Comparison of ENCODE assay signal across 1 cellular context in the genomic region with DNA sequence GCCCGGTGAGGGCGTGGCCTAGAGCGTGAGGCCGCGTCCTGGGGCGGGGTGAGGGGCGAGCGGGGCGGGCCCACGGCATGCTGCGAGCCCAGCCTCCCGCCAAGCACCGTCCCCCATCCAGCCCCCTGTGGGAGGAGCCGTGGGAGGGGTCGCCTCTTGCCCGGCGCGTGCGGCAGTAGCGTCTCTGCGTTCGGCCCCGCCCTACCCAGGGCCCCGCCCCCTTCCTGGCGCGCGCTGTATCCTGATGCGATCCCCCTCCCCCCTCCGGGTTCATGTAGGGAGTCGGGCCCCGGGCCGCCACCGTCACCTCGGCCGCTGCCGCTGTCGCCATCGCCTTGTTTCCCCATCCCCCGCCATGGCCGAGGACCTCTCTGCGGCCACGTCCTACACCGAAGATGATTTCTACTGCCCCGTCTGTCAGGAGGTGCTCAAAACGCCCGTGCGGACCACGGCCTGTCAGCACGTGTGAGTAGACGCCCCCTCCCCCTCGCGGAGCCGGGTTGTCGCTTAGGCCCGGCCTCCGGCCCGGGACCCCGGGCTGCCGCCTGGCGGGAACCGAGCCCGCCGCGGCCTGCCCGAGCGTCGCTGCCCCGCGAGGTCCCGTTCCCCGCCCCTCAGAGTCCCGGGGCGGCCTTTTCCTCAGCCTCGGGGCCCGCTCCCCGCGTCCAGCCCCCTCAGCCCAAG.
TF ChIP-seq lines count a peak whose summit lies in the region.

No MANE protein-coding gene starts in this region.

TF ChIP-seq in HepG2, 621 proteins besides CTCF, POLR2A, EP300 and RAD21 (continued from another document and continues in another):
- TF ChIP-seq, protein P1, sequence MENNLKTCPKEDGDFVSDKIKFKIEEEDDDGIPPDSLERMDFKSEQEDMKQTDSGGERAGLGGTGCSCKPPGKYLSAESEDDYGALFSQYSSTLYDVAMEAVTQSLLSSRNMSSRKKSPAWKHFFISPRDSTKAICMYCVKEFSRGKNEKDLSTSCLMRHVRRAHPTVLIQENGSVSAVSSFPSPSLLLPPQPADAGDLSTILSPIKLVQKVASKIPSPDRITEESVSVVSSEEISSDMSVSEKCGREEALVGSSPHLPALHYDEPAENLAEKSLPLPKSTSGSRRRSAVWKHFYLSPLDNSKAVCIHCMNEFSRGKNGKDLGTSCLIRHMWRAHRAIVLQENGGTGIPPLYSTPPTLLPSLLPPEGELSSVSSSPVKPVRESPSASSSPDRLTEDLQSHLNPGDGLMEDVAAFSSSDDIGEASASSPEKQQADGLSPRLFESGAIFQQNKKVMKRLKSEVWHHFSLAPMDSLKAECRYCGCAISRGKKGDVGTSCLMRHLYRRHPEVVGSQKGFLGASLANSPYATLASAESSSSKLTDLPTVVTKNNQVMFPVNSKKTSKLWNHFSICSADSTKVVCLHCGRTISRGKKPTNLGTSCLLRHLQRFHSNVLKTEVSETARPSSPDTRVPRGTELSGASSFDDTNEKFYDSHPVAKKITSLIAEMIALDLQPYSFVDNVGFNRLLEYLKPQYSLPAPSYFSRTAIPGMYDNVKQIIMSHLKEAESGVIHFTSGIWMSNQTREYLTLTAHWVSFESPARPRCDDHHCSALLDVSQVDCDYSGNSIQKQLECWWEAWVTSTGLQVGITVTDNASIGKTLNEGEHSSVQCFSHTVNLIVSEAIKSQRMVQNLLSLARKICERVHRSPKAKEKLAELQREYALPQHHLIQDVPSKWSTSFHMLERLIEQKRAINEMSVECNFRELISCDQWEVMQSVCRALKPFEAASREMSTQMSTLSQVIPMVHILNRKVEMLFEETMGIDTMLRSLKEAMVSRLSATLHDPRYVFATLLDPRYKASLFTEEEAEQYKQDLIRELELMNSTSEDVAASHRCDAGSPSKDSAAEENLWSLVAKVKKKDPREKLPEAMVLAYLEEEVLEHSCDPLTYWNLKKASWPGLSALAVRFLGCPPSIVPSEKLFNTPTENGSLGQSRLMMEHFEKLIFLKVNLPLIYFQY (CRISPR knock-in tag; IDR thresholded peaks at IDR 0.05; ENCODE audit: borderline replicate concordance): no peak
- TF ChIP-seq SAFB2 (CRISPR knock-in tag; IDR thresholded peaks at IDR 0.05; ENCODE audit: borderline replicate concordance, low read depth) (no peak), MED8 (CRISPR knock-in tag; IDR thresholded peaks at IDR 0.05; ENCODE audit: insufficient replicate concordance) (no peak), MEIS2 (CRISPR knock-in tag; IDR thresholded peaks at IDR 0.05) (peak; percentile 12; the same call in 1 of the 2 replicates), MTA3 (CRISPR knock-in tag; IDR thresholded peaks at IDR 0.05) (no peak), ADNP (CRISPR knock-in tag; IDR thresholded peaks at IDR 0.05) (no peak), ZNF274 (CRISPR knock-in tag; IDR thresholded peaks at IDR 0.05) (no peak), DMAP1 (CRISPR knock-in tag; IDR thresholded peaks at IDR 0.05) (no peak), MZF1 (CRISPR knock-in tag; IDR thresholded peaks at IDR 0.05; ENCODE audit: borderline replicate concordance) (no peak), ATM (IDR thresholded peaks at IDR 0.05; ENCODE audit: borderline replicate concordance) (no peak), GATAD2A (CRISPR knock-in tag; IDR thresholded peaks at IDR 0.05) (no peak), FOXK1 (CRISPR knock-in tag; IDR thresholded peaks at IDR 0.05; ENCODE audit: borderline replicate concordance, low read depth) (peak; percentile 22; the same call in 1 of the 2 replicates), ZNF354B (CRISPR knock-in tag; IDR thresholded peaks at IDR 0.05) (no peak), SMARCE1 (IDR thresholded peaks at IDR 0.05; ENCODE audit: borderline replicate concordance) (no peak), XRCC5 (optimal IDR thresholded peaks at IDR 0.05; ENCODE audit: low read length) (no peak), PHF20 (CRISPR knock-in tag; IDR thresholded peaks at IDR 0.05) (no peak), SETDB1 (CRISPR knock-in tag; IDR thresholded peaks at IDR 0.05; ENCODE audit: borderline replicate concordance) (no peak), SMARCC2 (IDR thresholded peaks at IDR 0.05) (no peak), ZNF563 (CRISPR knock-in tag; IDR thresholded peaks at IDR 0.05) (peak; percentile 57; the same call in 1 of the 2 replicates), ZNF484 (CRISPR knock-in tag; IDR thresholded peaks at IDR 0.05; ENCODE audit: borderline replicate concordance, low read depth) (no peak), RFX3 (CRISPR knock-in tag; IDR thresholded peaks at IDR 0.05) (no peak), ZNF761 (CRISPR knock-in tag; conservative IDR thresholded peaks at IDR 0.05) (no peak), TAF1 (CRISPR knock-in tag; IDR thresholded peaks at IDR 0.05) (peak; percentile 68), NFKBIZ (CRISPR knock-in tag; IDR thresholded peaks at IDR 0.05) (no peak), ZSCAN29 (CRISPR knock-in tag; conservative IDR thresholded peaks at IDR 0.05) (no peak), GLI4 (CRISPR knock-in tag; IDR thresholded peaks at IDR 0.05; ENCODE audit: borderline replicate concordance) (0 out of 2 replicates have a peak, but pooled peaks have one; percentile 29), BCL6 (CRISPR knock-in tag; IDR thresholded peaks at IDR 0.05) (no peak), GATAD1 (CRISPR knock-in tag; IDR thresholded peaks at IDR 0.05) (no peak), ZNF550 (CRISPR knock-in tag; IDR thresholded peaks at IDR 0.05; ENCODE audit: borderline replicate concordance) (no peak), MAZ (IDR thresholded peaks at IDR 0.05; ENCODE audit: borderline replicate concordance, low read depth, low read length) (peak; percentile 67), MAZ (CRISPR knock-in tag; IDR thresholded peaks at IDR 0.05; ENCODE audit: low read depth) (peak; percentile 62; the same call in 1 of the 2 replicates)
- TF ChIP-seq, protein P2, sequence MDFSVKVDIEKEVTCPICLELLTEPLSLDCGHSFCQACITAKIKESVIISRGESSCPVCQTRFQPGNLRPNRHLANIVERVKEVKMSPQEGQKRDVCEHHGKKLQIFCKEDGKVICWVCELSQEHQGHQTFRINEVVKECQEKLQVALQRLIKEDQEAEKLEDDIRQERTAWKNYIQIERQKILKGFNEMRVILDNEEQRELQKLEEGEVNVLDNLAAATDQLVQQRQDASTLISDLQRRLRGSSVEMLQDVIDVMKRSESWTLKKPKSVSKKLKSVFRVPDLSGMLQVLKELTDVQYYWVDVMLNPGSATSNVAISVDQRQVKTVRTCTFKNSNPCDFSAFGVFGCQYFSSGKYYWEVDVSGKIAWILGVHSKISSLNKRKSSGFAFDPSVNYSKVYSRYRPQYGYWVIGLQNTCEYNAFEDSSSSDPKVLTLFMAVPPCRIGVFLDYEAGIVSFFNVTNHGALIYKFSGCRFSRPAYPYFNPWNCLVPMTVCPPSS (IDR thresholded peaks at IDR 0.05): no peak
- TF ChIP-seq, protein P3, sequence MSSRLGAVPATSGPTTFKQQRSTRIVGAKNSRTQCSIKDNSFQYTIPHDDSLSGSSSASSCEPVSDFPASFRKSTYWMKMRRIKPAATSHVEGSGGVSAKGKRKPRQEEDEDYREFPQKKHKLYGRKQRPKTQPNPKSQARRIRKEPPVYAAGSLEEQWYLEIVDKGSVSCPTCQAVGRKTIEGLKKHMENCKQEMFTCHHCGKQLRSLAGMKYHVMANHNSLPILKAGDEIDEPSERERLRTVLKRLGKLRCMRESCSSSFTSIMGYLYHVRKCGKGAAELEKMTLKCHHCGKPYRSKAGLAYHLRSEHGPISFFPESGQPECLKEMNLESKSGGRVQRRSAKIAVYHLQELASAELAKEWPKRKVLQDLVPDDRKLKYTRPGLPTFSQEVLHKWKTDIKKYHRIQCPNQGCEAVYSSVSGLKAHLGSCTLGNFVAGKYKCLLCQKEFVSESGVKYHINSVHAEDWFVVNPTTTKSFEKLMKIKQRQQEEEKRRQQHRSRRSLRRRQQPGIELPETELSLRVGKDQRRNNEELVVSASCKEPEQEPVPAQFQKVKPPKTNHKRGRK (CRISPR knock-in tag; IDR thresholded peaks at IDR 0.05): no peak
- TF ChIP-seq, protein P4, sequence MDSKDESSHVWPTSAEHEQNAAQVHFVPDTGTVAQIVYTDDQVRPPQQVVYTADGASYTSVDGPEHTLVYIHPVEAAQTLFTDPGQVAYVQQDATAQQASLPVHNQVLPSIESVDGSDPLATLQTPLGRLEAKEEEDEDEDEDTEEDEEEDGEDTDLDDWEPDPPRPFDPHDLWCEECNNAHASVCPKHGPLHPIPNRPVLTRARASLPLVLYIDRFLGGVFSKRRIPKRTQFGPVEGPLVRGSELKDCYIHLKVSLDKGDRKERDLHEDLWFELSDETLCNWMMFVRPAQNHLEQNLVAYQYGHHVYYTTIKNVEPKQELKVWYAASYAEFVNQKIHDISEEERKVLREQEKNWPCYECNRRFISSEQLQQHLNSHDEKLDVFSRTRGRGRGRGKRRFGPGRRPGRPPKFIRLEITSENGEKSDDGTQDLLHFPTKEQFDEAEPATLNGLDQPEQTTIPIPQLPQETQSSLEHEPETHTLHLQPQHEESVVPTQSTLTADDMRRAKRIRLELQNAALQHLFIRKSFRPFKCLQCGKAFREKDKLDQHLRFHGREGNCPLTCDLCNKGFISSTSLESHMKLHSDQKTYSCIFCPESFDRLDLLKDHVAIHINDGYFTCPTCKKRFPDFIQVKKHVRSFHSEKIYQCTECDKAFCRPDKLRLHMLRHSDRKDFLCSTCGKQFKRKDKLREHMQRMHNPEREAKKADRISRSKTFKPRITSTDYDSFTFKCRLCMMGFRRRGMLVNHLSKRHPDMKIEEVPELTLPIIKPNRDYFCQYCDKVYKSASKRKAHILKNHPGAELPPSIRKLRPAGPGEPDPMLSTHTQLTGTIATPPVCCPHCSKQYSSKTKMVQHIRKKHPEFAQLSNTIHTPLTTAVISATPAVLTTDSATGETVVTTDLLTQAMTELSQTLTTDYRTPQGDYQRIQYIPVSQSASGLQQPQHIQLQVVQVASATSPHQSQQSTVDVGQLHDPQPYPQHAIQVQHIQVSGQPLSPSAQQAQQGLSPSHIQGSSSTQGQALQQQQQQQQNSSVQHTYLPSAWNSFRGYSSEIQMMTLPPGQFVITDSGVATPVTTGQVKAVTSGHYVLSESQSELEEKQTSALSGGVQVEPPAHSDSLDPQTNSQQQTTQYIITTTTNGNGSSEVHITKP (CRISPR knock-in tag; IDR thresholded peaks at IDR 0.05; ENCODE audit: low read depth): no peak
- TF ChIP-seq, protein P5, sequence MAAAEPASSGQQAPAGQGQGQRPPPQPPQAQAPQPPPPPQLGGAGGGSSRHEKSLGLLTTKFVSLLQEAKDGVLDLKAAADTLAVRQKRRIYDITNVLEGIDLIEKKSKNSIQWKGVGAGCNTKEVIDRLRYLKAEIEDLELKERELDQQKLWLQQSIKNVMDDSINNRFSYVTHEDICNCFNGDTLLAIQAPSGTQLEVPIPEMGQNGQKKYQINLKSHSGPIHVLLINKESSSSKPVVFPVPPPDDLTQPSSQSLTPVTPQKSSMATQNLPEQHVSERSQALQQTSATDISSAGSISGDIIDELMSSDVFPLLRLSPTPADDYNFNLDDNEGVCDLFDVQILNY (CRISPR knock-in tag; conservative IDR thresholded peaks at IDR 0.05): peak; percentile 46; the same call in 1 of the 2 replicates
- TF ChIP-seq, protein P6, sequence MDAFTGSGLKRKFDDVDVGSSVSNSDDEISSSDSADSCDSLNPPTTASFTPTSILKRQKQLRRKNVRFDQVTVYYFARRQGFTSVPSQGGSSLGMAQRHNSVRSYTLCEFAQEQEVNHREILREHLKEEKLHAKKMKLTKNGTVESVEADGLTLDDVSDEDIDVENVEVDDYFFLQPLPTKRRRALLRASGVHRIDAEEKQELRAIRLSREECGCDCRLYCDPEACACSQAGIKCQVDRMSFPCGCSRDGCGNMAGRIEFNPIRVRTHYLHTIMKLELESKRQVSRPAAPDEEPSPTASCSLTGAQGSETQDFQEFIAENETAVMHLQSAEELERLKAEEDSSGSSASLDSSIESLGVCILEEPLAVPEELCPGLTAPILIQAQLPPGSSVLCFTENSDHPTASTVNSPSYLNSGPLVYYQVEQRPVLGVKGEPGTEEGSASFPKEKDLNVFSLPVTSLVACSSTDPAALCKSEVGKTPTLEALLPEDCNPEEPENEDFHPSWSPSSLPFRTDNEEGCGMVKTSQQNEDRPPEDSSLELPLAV (CRISPR knock-in tag; conservative IDR thresholded peaks at IDR 0.05; ENCODE audit: low read depth): no peak
- TF ChIP-seq, protein P7, sequence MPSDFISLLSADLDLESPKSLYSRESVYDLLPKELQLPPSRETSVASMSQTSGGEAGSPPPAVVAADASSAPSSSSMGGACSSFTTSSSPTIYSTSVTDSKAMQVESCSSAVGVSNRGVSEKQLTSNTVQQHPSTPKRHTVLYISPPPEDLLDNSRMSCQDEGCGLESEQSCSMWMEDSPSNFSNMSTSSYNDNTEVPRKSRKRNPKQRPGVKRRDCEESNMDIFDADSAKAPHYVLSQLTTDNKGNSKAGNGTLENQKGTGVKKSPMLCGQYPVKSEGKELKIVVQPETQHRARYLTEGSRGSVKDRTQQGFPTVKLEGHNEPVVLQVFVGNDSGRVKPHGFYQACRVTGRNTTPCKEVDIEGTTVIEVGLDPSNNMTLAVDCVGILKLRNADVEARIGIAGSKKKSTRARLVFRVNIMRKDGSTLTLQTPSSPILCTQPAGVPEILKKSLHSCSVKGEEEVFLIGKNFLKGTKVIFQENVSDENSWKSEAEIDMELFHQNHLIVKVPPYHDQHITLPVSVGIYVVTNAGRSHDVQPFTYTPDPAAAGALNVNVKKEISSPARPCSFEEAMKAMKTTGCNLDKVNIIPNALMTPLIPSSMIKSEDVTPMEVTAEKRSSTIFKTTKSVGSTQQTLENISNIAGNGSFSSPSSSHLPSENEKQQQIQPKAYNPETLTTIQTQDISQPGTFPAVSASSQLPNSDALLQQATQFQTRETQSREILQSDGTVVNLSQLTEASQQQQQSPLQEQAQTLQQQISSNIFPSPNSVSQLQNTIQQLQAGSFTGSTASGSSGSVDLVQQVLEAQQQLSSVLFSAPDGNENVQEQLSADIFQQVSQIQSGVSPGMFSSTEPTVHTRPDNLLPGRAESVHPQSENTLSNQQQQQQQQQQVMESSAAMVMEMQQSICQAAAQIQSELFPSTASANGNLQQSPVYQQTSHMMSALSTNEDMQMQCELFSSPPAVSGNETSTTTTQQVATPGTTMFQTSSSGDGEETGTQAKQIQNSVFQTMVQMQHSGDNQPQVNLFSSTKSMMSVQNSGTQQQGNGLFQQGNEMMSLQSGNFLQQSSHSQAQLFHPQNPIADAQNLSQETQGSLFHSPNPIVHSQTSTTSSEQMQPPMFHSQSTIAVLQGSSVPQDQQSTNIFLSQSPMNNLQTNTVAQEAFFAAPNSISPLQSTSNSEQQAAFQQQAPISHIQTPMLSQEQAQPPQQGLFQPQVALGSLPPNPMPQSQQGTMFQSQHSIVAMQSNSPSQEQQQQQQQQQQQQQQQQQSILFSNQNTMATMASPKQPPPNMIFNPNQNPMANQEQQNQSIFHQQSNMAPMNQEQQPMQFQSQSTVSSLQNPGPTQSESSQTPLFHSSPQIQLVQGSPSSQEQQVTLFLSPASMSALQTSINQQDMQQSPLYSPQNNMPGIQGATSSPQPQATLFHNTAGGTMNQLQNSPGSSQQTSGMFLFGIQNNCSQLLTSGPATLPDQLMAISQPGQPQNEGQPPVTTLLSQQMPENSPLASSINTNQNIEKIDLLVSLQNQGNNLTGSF (CRISPR knock-in tag; IDR thresholded peaks at IDR 0.05): no peak; the same call in 1 of the 2 replicates
- TF ChIP-seq, protein P8, sequence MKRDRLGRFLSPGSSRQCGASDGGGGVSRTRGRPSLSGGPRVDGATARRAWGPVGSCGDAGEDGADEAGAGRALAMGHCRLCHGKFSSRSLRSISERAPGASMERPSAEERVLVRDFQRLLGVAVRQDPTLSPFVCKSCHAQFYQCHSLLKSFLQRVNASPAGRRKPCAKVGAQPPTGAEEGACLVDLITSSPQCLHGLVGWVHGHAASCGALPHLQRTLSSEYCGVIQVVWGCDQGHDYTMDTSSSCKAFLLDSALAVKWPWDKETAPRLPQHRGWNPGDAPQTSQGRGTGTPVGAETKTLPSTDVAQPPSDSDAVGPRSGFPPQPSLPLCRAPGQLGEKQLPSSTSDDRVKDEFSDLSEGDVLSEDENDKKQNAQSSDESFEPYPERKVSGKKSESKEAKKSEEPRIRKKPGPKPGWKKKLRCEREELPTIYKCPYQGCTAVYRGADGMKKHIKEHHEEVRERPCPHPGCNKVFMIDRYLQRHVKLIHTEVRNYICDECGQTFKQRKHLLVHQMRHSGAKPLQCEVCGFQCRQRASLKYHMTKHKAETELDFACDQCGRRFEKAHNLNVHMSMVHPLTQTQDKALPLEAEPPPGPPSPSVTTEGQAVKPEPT (CRISPR knock-in tag; IDR thresholded peaks at IDR 0.05; ENCODE audit: low read depth): no peak
